ENCODE assay signal across 30 cellular contexts in genomic region chr14:58605465-58605864, GRCh38.
"Had no signal": no experiment of that assay in that cellular context is flagged by ENCODE, and none has a peak within 500 bp of the region (broad histone marks: within the 10 kb centered on the region; RNA-seq: fewer than 3 reads in every experiment).

No MANE protein-coding gene starts in this region.

- H3K4me1 ChIP-seq: adrenal gland, body of pancreas, esophagus muscularis mucosa, foreskin keratinocyte, gastrocnemius medialis, heart left ventricle had no signal

- H3K27me3 ChIP-seq: adrenal gland, body of pancreas, esophagus muscularis mucosa, gastrocnemius medialis, heart left ventricle had no signal

- H3K9me3 ChIP-seq: adrenal gland, body of pancreas, esophagus muscularis mucosa, gastrocnemius medialis, heart left ventricle had no signal

- DNase-seq: activated CD4-positive, alpha-beta memory T cell treated with anti-CD3 and anti-CD28 coated beads for 36 hours; activated CD4-positive, alpha-beta T cell treated with anti-CD3 and anti-CD28 coated beads for 36 hours; activated CD4-positive, alpha-beta T cell treated with anti-CD3 and anti-CD28 coated beads, Interleukin-2, amount 10 ng/mL, durations not matched to agents 24 days and 14 days; activated CD4-positive, CD25-positive, alpha-beta regulatory T cell; activated CD4-positive, CD25-positive, alpha-beta regulatory T cell treated with anti-CD3 and anti-CD28 coated beads, Interleukin-2, amount 50 U/mL, for 72 hours; activated CD8-positive, alpha-beta memory T cell treated with anti-CD3 and anti-CD28 coated beads, Interleukin-2, amount 10 ng/mL, durations not matched to agents 7 days and 5 days; activated CD8-positive, alpha-beta memory T cell treated with anti-CD3 and anti-CD28 coated beads, Interleukin-2, amount 50 U/mL, for 4 hours; activated CD8-positive, alpha-beta T cell treated with anti-CD3 and anti-CD28 coated beads, Interleukin-2, amount 10 ng/mL, durations not matched to agents 7 days and 5 days; activated effector memory CD4-positive, alpha-beta T cell treated with anti-CD3 and anti-CD28 coated beads, Interleukin-2, amount 50 U/mL, for 16 hours; activated naive CD4-positive, alpha-beta T cell treated with anti-CD3 and anti-CD28 coated beads for 36 hours; activated naive CD8-positive, alpha-beta T cell treated with anti-CD3 and anti-CD28 coated beads for 36 hours; activated naive CD8-positive, alpha-beta T cell treated with anti-CD3 and anti-CD28 coated beads, Interleukin-2, amount 50 U/mL, for 24 hours; activated T-cell treated with anti-CD3 and anti-CD28 coated beads, Interleukin-2, amount 50 U/mL, for 1 hour; activated T-cell treated with anti-CD3 and anti-CD28 coated beads, Interleukin-2, amount 50 U/mL, for 48 hours; adrenal gland; amygdala; aorta; body of pancreas; caudate nucleus; cortex of kidney; dermis blood vessel endothelial cell; effector CD4-positive, alpha-beta T cell; effector memory CD8-positive, alpha-beta T cell; erythroblast; foreskin keratinocyte; gastrocnemius medialis; glutamatergic neuron; heart left ventricle; T-helper 2 cell had no signal

- H3K36me3 ChIP-seq: adrenal gland, esophagus muscularis mucosa, gastrocnemius medialis, heart left ventricle had no signal

- H3K4me3 ChIP-seq: adrenal gland, body of pancreas, esophagus muscularis mucosa, gastrocnemius medialis, heart left ventricle had no signal

- ATAC-seq: activated CD4-positive, alpha-beta T cell treated with anti-CD3 and anti-CD28 coated beads for 36 hours; activated CD8-positive, alpha-beta memory T cell treated with anti-CD3 and anti-CD28 coated beads, Interleukin-2, amount 10 ng/mL, durations not matched to agents 7 days and 5 days; activated CD8-positive, alpha-beta T cell treated with anti-CD3 and anti-CD28 coated beads, Interleukin-2, amount 10 ng/mL, durations not matched to agents 7 days and 5 days; activated naive CD8-positive, alpha-beta T cell treated with anti-CD3 and anti-CD28 coated beads, Interleukin-2, amount 50 U/mL, for 24 hours; body of pancreas; effector memory CD8-positive, alpha-beta T cell; foreskin keratinocyte; gastrocnemius medialis; heart left ventricle had no signal

- H3K27ac ChIP-seq: adrenal gland, body of pancreas, esophagus muscularis mucosa, foreskin keratinocyte, gastrocnemius medialis, heart left ventricle had no signal
